Comparison of ENCODE assay signal across 20 cellular contexts in the genomic region with DNA sequence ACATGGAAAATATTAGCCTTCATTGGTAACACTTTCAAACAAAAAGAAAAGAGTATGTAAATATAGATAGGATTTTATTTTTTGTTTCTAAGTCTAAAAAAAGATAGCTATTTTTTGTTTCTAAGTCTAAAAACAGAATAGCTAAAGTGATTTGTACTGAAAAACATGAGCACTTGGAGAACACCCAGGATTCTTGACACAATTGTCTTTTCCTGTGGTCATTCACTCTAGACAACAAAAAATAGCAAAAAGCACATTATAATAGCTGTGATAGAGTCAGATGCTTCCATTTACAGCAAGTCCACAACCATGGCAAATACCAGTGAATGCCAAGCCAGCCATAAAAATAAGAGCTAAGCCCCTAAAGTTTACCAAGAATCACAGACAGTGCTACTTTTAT. TPM values are rescaled to one million over a fixed set of nuclear protein-coding genes. Genes with fewer than 3 reads are reported as not detected.
"Had no signal": no experiment of that assay in that cellular context is flagged by ENCODE, and none has a peak within 500 bp of the region (broad histone marks: within the 10 kb centered on the region; RNA-seq: fewer than 3 reads in every experiment).

No MANE protein-coding gene starts in this region.

- H3K27ac Mint-ChIP-seq: activated CD4-positive, alpha-beta T cell treated with anti-CD3 and anti-CD28 coated beads, Interleukin-2, amount 10 ng/mL, durations not matched to agents 24 days and 14 days; activated CD8-positive, alpha-beta T cell treated with anti-CD3 and anti-CD28 coated beads for 36 hours; activated naive CD4-positive, alpha-beta T cell treated with anti-CD3 and anti-CD28 coated beads for 36 hours; dendritic cell treated with granulocyte-macrophage colony-stimulating factor and Interleukin-4, amounts not matched to agents 40 ng/mL and 50 ng/mL, for 4 days; naive B cell had no signal

- H3K27ac ChIP-seq: esophagus squamous epithelium, lower lobe of right lung, ovary, psoas muscle, skin epidermis, transverse colon, uterus had no signal

- H3K4me1 ChIP-seq: lower lobe of right lung, psoas muscle, uterus had no signal

- DNase-seq: activated CD8-positive, alpha-beta T cell treated with anti-CD3 and anti-CD28 coated beads for 36 hours; activated naive CD4-positive, alpha-beta T cell treated with anti-CD3 and anti-CD28 coated beads for 36 hours; activated T-cell treated with anti-CD3 and anti-CD28 coated beads, Interleukin-2, amount 50 U/mL, for 1 hour; effector CD8-positive, alpha-beta T cell; esophagus squamous epithelium; hippocampal formation; lower lobe of right lung; midbrain; naive B cell; ovary; psoas muscle; right cardiac atrium; stimulated activated naive CD8-positive, alpha-beta T cell treated with anti-CD3 and anti-CD28 coated beads, Interleukin-15, Interleukin-2, amounts not matched to agents 100 U/mL and 50 U/mL, for 24 hours; transverse colon; uterus had no signal

- H3K27me3 ChIP-seq: ovary had no signal

- ATAC-seq: activated CD8-positive, alpha-beta T cell treated with anti-CD3 and anti-CD28 coated beads for 36 hours; lower lobe of right lung; psoas muscle; right cardiac atrium; stimulated activated naive CD8-positive, alpha-beta T cell treated with anti-CD3 and anti-CD28 coated beads, Interleukin-15, Interleukin-2, amounts not matched to agents 100 U/mL and 50 U/mL, for 24 hours had no signal

- H3K4me3 Mint-ChIP-seq: activated CD4-positive, alpha-beta T cell treated with anti-CD3 and anti-CD28 coated beads, Interleukin-2, amount 10 ng/mL, durations not matched to agents 24 days and 14 days; activated CD8-positive, alpha-beta T cell treated with anti-CD3 and anti-CD28 coated beads for 36 hours; activated naive CD4-positive, alpha-beta T cell treated with anti-CD3 and anti-CD28 coated beads for 36 hours; dendritic cell treated with granulocyte-macrophage colony-stimulating factor and Interleukin-4, amounts not matched to agents 40 ng/mL and 50 ng/mL, for 4 days; naive B cell had no signal

- H3K4me3 ChIP-seq: esophagus squamous epithelium, lower lobe of right lung, ovary, psoas muscle, skin epidermis, transverse colon, uterus had no signal

- H3K27me3 Mint-ChIP-seq: activated CD4-positive, alpha-beta T cell treated with anti-CD3 and anti-CD28 coated beads, Interleukin-2, amount 10 ng/mL, durations not matched to agents 24 days and 14 days; activated CD8-positive, alpha-beta T cell treated with anti-CD3 and anti-CD28 coated beads for 36 hours; naive B cell had no signal

- H3K9me3 Mint-ChIP-seq: activated CD4-positive, alpha-beta T cell treated with anti-CD3 and anti-CD28 coated beads, Interleukin-2, amount 10 ng/mL, durations not matched to agents 24 days and 14 days; activated CD8-positive, alpha-beta T cell treated with anti-CD3 and anti-CD28 coated beads for 36 hours; activated naive CD4-positive, alpha-beta T cell treated with anti-CD3 and anti-CD28 coated beads for 36 hours; dendritic cell treated with granulocyte-macrophage colony-stimulating factor and Interleukin-4, amounts not matched to agents 40 ng/mL and 50 ng/mL, for 4 days; naive B cell had no signal

- H3K9me3 ChIP-seq: esophagus squamous epithelium, lower lobe of right lung, ovary, psoas muscle, transverse colon, uterus had no signal

- H3K36me3 ChIP-seq: esophagus squamous epithelium, lower lobe of right lung, ovary, transverse colon, uterus had no signal

RNA-seq across cellular contexts. Expression of a gene that starts 36.7 kb away (rescaled TPM):
- total RNA-seq: astrocyte, chondrocyte had no signal
